Comparison of ENCODE assay signal across 8 cellular contexts in the genomic region with DNA sequence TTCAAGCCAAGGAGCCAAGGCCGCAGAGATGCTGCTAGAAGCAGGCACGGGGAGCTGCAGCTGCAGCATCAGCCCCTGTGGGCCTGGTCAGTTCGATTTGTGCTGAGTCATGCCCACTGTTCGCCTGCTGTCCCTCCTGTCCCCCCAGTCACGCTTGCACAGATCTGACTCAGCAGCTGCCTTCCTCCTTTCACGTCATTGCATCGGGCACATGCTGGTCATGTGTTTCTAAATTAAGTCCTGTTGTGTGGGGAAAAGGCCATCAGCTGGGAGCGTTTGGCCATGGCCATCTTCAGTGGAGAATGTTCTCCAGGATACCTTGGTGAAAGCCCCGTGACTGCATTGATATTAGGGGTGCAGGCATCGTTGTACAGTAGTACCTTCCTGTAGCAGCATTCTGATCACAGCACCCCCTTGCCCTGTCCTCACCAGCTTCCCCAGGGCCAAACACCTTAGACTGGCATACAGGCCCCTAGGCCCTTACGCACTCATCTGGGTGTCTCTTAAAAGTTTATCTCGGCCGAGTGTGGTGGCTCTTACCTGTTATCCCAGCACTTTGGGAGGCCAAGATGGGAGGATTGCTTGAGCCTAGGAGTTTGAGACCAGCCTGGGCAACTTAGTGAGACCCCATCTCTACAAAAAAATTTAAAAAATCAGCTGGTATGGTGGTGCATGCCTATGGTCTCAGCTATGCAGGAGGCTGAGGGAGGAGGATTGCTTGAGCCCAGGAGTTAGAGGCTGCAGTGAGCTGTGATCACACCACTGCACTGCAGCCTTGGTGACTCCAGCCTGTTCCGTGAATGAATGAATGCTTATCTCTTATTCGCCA. TPM values are rescaled to one million over a fixed set of nuclear protein-coding genes. Genes with fewer than 3 reads are reported as not detected.
A peak's percentile ranks its signal among the peaks of the same experiment; 100 is the strongest.
DNase-seq lines count a peak whose midpoint lies in the region; ATAC-seq and TF ChIP-seq lines count a peak whose summit lies in the region.

No MANE protein-coding gene starts in this region.

- peak overlapping the region; percentile 32 for H3K9ac ChIP-seq in NT2/D1 (ENCODE audit: insufficient read length, low read depth)

- DNase-seq in A172 (ENCODE audit: low spot score) (peak; percentile 94), NT2/D1 (ENCODE audit: low read depth, low spot score) (no peak), epithelial cell of esophagus (ENCODE audit: low read depth) (peak; percentile 37), midbrain (lab: John Stamatoyannopoulos, UW) (peak; percentile 56), NCI-H1694 treated with DMSO at 0.1 percent for 48 hours (lab: John Stamatoyannopoulos, UW) (no peak), MG63 (no peak)
- no peak for DNase-seq in activated T-helper 1 cell treated with anti-CD3 and anti-CD28 coated beads, Interleukin-12 subunit alpha, Interleukin-12 subunit beta, Interleukin-2, Interleukin-4 antibody, amounts not matched to agents 30 ng/mL and 10 ng/mL and 1 ng/mL, durations not matched to agents 14 hours and 24 hours and 36 hours (ENCODE audit: low spot score)
- DNase-seq in activated T-cell treated with anti-CD3 and anti-CD28 coated beads, Interleukin-2, amount 50 U/mL, for 72 hours, result no peak

- no peak overlapping the region for H3K27ac Mint-ChIP-seq in activated T-helper 1 cell treated with anti-CD3 and anti-CD28 coated beads, Interleukin-12 subunit alpha, Interleukin-12 subunit beta, Interleukin-2, Interleukin-4 antibody, amounts not matched to agents 30 ng/mL and 10 ng/mL and 1 ng/mL, durations not matched to agents 14 hours and 24 hours and 36 hours
- H3K27ac Mint-ChIP-seq in activated T-cell treated with anti-CD3 and anti-CD28 coated beads, Interleukin-2, amount 50 U/mL, for 72 hours, result no peak overlapping the region

- TF ChIP-seq CTCF in epithelial cell of esophagus (IDR thresholded peaks at IDR 0.05; ENCODE audit: insufficient read depth, low read depth, low read length, missing control alignments), result no peak

- H3K9me3 ChIP-seq in NT2/D1 (ENCODE audit: insufficient read depth, low read length) (no peaks in the 10 kb centered on the region), MG63 (no peaks in the 10 kb centered on the region)

- H3K9me3 Mint-ChIP-seq in activated T-helper 1 cell treated with anti-CD3 and anti-CD28 coated beads, Interleukin-12 subunit alpha, Interleukin-12 subunit beta, Interleukin-2, Interleukin-4 antibody, amounts not matched to agents 30 ng/mL and 10 ng/mL and 1 ng/mL, durations not matched to agents 14 hours and 24 hours and 36 hours, result no peaks in the 10 kb centered on the region
- H3K9me3 Mint-ChIP-seq in activated T-cell treated with anti-CD3 and anti-CD28 coated beads, Interleukin-2, amount 50 U/mL, for 72 hours, result no peaks in the 10 kb centered on the region

- no peak overlapping the region for H3K4me3 ChIP-seq in NT2/D1 (ENCODE audit: insufficient read length, low read depth)
- no peak overlapping the region for H3K4me3 ChIP-seq in epithelial cell of esophagus (ENCODE audit: low read length)
- no peak overlapping the region for H3K4me3 ChIP-seq in MG63

- H3K27me3 Mint-ChIP-seq in activated T-helper 1 cell treated with anti-CD3 and anti-CD28 coated beads, Interleukin-12 subunit alpha, Interleukin-12 subunit beta, Interleukin-2, Interleukin-4 antibody, amounts not matched to agents 30 ng/mL and 10 ng/mL and 1 ng/mL, durations not matched to agents 14 hours and 24 hours and 36 hours (ENCODE audit: insufficient read depth), result no peaks in the 10 kb centered on the region
- no peaks in the 10 kb centered on the region for H3K27me3 Mint-ChIP-seq in activated T-cell treated with anti-CD3 and anti-CD28 coated beads, Interleukin-2, amount 50 U/mL, for 72 hours (ENCODE audit: low read depth)

- H3K4me1 Mint-ChIP-seq in activated T-helper 1 cell treated with anti-CD3 and anti-CD28 coated beads, Interleukin-12 subunit alpha, Interleukin-12 subunit beta, Interleukin-2, Interleukin-4 antibody, amounts not matched to agents 30 ng/mL and 10 ng/mL and 1 ng/mL, durations not matched to agents 14 hours and 24 hours and 36 hours (ENCODE audit: low read depth), result no peaks in the 10 kb centered on the region
- no peaks in the 10 kb centered on the region for H3K4me1 Mint-ChIP-seq in activated T-cell treated with anti-CD3 and anti-CD28 coated beads, Interleukin-2, amount 50 U/mL, for 72 hours (ENCODE audit: low read depth)

- no peaks in the 10 kb centered on the region for H3K27me3 ChIP-seq in NT2/D1 (ENCODE audit: insufficient read depth, insufficient read length)
- H3K27me3 ChIP-seq in MG63, result no peaks in the 10 kb centered on the region

- H3K36me3 ChIP-seq in NT2/D1 (ENCODE audit: insufficient read depth, insufficient read length, low read length) (peaks cover 6% of the 10 kb centered on the region), MG63 (no peaks in the 10 kb centered on the region)

- intact Hi-C loops in activated T-helper 1 cell treated with anti-CD3 and anti-CD28 coated beads, Interleukin-12 subunit alpha, Interleukin-12 subunit beta, Interleukin-2, Interleukin-4 antibody, amounts not matched to agents 30 ng/mL and 10 ng/mL and 1 ng/mL, durations not matched to agents 14 hours and 24 hours and 36 hours (cut with micrococcal nuclease), result no loop called here

- H3K4me3 Mint-ChIP-seq in activated T-helper 1 cell treated with anti-CD3 and anti-CD28 coated beads, Interleukin-12 subunit alpha, Interleukin-12 subunit beta, Interleukin-2, Interleukin-4 antibody, amounts not matched to agents 30 ng/mL and 10 ng/mL and 1 ng/mL, durations not matched to agents 14 hours and 24 hours and 36 hours, result no peak overlapping the region
- H3K4me3 Mint-ChIP-seq in activated T-cell treated with anti-CD3 and anti-CD28 coated beads, Interleukin-2, amount 50 U/mL, for 72 hours, result no peak overlapping the region

- H3K4me1 ChIP-seq in NT2/D1 (ENCODE audit: insufficient read depth, insufficient read length), result peaks cover 6% of the 10 kb centered on the region

- peaks cover 8% of the 10 kb centered on the region for H3K36me3 Mint-ChIP-seq in activated T-helper 1 cell treated with anti-CD3 and anti-CD28 coated beads, Interleukin-12 subunit alpha, Interleukin-12 subunit beta, Interleukin-2, Interleukin-4 antibody, amounts not matched to agents 30 ng/mL and 10 ng/mL and 1 ng/mL, durations not matched to agents 14 hours and 24 hours and 36 hours (ENCODE audit: low read depth)
- peaks cover 0 to 3% of the 10 kb centered on the region in 2 donors for H3K36me3 Mint-ChIP-seq in activated T-cell treated with anti-CD3 and anti-CD28 coated beads, Interleukin-2, amount 50 U/mL, for 72 hours (ENCODE audit: insufficient read depth in 2 of 2)

- ATAC-seq in activated T-cell treated with anti-CD3 and anti-CD28 coated beads, Interleukin-2, amount 50 U/mL, for 72 hours (replicated peaks in 1 of 2), result no peak

RNA-seq across cellular contexts. Expression of a gene that starts 23.2 kb away (rescaled TPM):
- 70.9 and 72.6 TPM in 2 replicates for total RNA-seq in A172 (2014; rRNA removed; shearing (Covaris generic))
- 84.4 and 91.2 TPM in 2 replicates for total RNA-seq in activated T-helper 1 cell treated with anti-CD3 and anti-CD28 coated beads, Interleukin-12 subunit alpha, Interleukin-12 subunit beta, Interleukin-2, Interleukin-4 antibody, amounts not matched to agents 30 ng/mL and 10 ng/mL and 1 ng/mL, durations not matched to agents 14 hours and 24 hours and 36 hours
- total RNA-seq in activated T-cell treated with anti-CD3 and anti-CD28 coated beads, Interleukin-2, amount 50 U/mL, for 72 hours, result 10 to 100 TPM; 31.6 to 42.7 TPM
- total RNA-seq in MG63 (2014; rRNA removed; shearing (Covaris generic); ENCODE audit: low replicate concordance), result 13.7 and 23.3 TPM in 2 replicates

RNA-seq across cellular contexts. Expression of a gene that starts 56.2 kb away (rescaled TPM):
- 13.6 and 26.5 TPM in 2 replicates for total RNA-seq in A172 (2014; rRNA removed; shearing (Covaris generic))
- 44.3 and 49.9 TPM in 2 replicates for total RNA-seq in activated T-helper 1 cell treated with anti-CD3 and anti-CD28 coated beads, Interleukin-12 subunit alpha, Interleukin-12 subunit beta, Interleukin-2, Interleukin-4 antibody, amounts not matched to agents 30 ng/mL and 10 ng/mL and 1 ng/mL, durations not matched to agents 14 hours and 24 hours and 36 hours
- 10 to 100 TPM; 23.5 to 25.4 TPM for total RNA-seq in activated T-cell treated with anti-CD3 and anti-CD28 coated beads, Interleukin-2, amount 50 U/mL, for 72 hours
- total RNA-seq in MG63 (2014; rRNA removed; shearing (Covaris generic); ENCODE audit: low replicate concordance), result 12.4 and 23.8 TPM in 2 replicates

RNA-seq across cellular contexts. Expression of a gene that starts 59.3 kb away (rescaled TPM):
- 57.2 and 79.5 TPM in 2 replicates for total RNA-seq in A172 (2014; rRNA removed; shearing (Covaris generic))
- 59.9 and 63.9 TPM in 2 replicates for total RNA-seq in activated T-helper 1 cell treated with anti-CD3 and anti-CD28 coated beads, Interleukin-12 subunit alpha, Interleukin-12 subunit beta, Interleukin-2, Interleukin-4 antibody, amounts not matched to agents 30 ng/mL and 10 ng/mL and 1 ng/mL, durations not matched to agents 14 hours and 24 hours and 36 hours
- total RNA-seq in activated T-cell treated with anti-CD3 and anti-CD28 coated beads, Interleukin-2, amount 50 U/mL, for 72 hours, result 10 to 100 TPM; 57.2 to 58.6 TPM
- total RNA-seq in MG63 (2014; rRNA removed; shearing (Covaris generic); ENCODE audit: low replicate concordance), result 11.8 and 12.8 TPM in 2 replicates

Comparison
In these comparisons a context has a peak if more than half of its experiments do, and no peak if none do; other contexts are left out.
1. DNase-seq: peak in A172 (single experiment), epithelial cell of esophagus (single experiment) and midbrain (single experiment); none in NT2/D1 (single experiment), NCI-H1694 treated with DMSO at 0.1 percent for 48 hours (single experiment), activated T-helper 1 cell treated with anti-CD3 and anti-CD28 coated beads, Interleukin-12 subunit alpha, Interleukin-12 subunit beta, Interleukin-2, Interleukin-4 antibody, amounts not matched to agents 30 ng/mL and 10 ng/mL and 1 ng/mL, durations not matched to agents 14 hours and 24 hours and 36 hours (single experiment), activated T-cell treated with anti-CD3 and anti-CD28 coated beads, Interleukin-2, amount 50 U/mL, for 72 hours (0 of 2) and MG63 (single experiment).